Comparison of ENCODE assay signal across 14 cellular contexts in genomic region chr19:15381429-15381828, GRCh38. TPM values are rescaled to one million over a fixed set of nuclear protein-coding genes. Genes with fewer than 3 reads are reported as not detected.
A peak's percentile ranks its signal among the peaks of the same experiment; 100 is the strongest.
DNase-seq lines count a peak whose midpoint lies in the region; ATAC-seq and TF ChIP-seq lines count a peak whose summit lies in the region.
"Had no signal": no experiment of that assay in that cellular context is flagged by ENCODE, and none has a peak within 500 bp of the region (broad histone marks: within the 10 kb centered on the region; RNA-seq: fewer than 3 reads in every experiment).

No MANE protein-coding gene starts in this region.

- peaks cover 31% of the 10 kb centered on the region for H3K36me3 ChIP-seq in OCI-LY7 (ENCODE audit: insufficient read depth, low read length)
- peaks cover 0 to 12% (median 0%) of the 10 kb centered on the region in 4 donors for H3K36me3 ChIP-seq in sigmoid colon

- no peak for TF ChIP-seq EP300 in sigmoid colon (IDR thresholded peaks at IDR 0.05)

- H3K27ac Mint-ChIP-seq in activated CD4-positive, alpha-beta T cell treated with anti-CD3 and anti-CD28 coated beads, Interleukin-2, amount 10 ng/mL, durations not matched to agents 24 days and 14 days: peak overlapping the region; percentile 31
- no peak overlapping the region for H3K27ac Mint-ChIP-seq in activated CD4-positive, alpha-beta T cell treated with anti-CD3 and anti-CD28 coated beads, Interleukin-2, amount 10 ng/mL, durations not matched to agents 7 days and 5 days
- peak overlapping the region; percentile 97 to 99 for H3K27ac Mint-ChIP-seq in effector memory CD8-positive, alpha-beta T cell

- H3K4me3 ChIP-seq in OCI-LY7 (ENCODE audit: low read depth, low read length, poor library complexity, severe bottlenecking) (no peak overlapping the region), sigmoid colon (no peak overlapping the region)
- H3K4me3 ChIP-seq: lung had no signal

- no peaks in the 10 kb centered on the region for H3K27me3 ChIP-seq in sigmoid colon

- POLR2A ChIA-PET in activated CD4-positive, alpha-beta T cell treated with anti-CD3 and anti-CD28 coated beads, Interleukin-2, amount 10 ng/mL, durations not matched to agents 7 days and 5 days (lab: Charles Lee): no interaction called here
- POLR2A ChIA-PET in OCI-LY7 (lab: Charles Lee): no interaction called here

- CTCF ChIA-PET in activated CD4-positive, alpha-beta T cell treated with anti-CD3 and anti-CD28 coated beads, Interleukin-2, amount 10 ng/mL, durations not matched to agents 7 days and 5 days (lab: Charles Lee): no interaction called here
- CTCF ChIA-PET in OCI-LY7 (lab: Charles Lee; ENCODE audit: unreplicated experiment): no interaction called here

- ATAC-seq in effector memory CD8-positive, alpha-beta T cell (replicated peaks): no peak
- ATAC-seq in left lobe of liver: no peak

- H2AFZ ChIP-seq in OCI-LY7 (ENCODE audit: low read length): no peak overlapping the region

- H4K20me1 ChIP-seq in OCI-LY7 (ENCODE audit: insufficient read depth, low read length): peaks cover 13% of the 10 kb centered on the region

- H3K27ac ChIP-seq in OCI-LY7 (ENCODE audit: low read depth, low read length, poor library complexity, severe bottlenecking) (no peak overlapping the region), sigmoid colon (peak overlapping the region in 3 of 4 donors; percentile 89 to 99 (median 98))
- H3K27ac ChIP-seq: HL-60 had no signal

- peaks cover 32% of the 10 kb centered on the region for H3K4me1 ChIP-seq in OCI-LY7 (ENCODE audit: insufficient read depth, low read length, poor library complexity, severe bottlenecking)
- peaks cover 0 to 31% (median 27%) of the 10 kb centered on the region in 4 donors for H3K4me1 ChIP-seq in sigmoid colon

- BruUV-seq in OCI-LY7 (replicated peaks; lab: Mats Ljungman, UMichigan): no TSS peak

- H3K27me3 Mint-ChIP-seq in activated CD4-positive, alpha-beta T cell treated with anti-CD3 and anti-CD28 coated beads, Interleukin-2, amount 10 ng/mL, durations not matched to agents 24 days and 14 days: peaks cover 2% of the 10 kb centered on the region
- no peaks in the 10 kb centered on the region for H3K27me3 Mint-ChIP-seq in activated CD4-positive, alpha-beta T cell treated with anti-CD3 and anti-CD28 coated beads, Interleukin-2, amount 10 ng/mL, durations not matched to agents 7 days and 5 days
- no peaks in the 10 kb centered on the region for H3K27me3 Mint-ChIP-seq in effector memory CD8-positive, alpha-beta T cell

- peaks cover 33% of the 10 kb centered on the region for H3K4me1 Mint-ChIP-seq in activated CD4-positive, alpha-beta T cell treated with anti-CD3 and anti-CD28 coated beads, Interleukin-2, amount 10 ng/mL, durations not matched to agents 24 days and 14 days
- peaks cover 32% of the 10 kb centered on the region for H3K4me1 Mint-ChIP-seq in activated CD4-positive, alpha-beta T cell treated with anti-CD3 and anti-CD28 coated beads, Interleukin-2, amount 10 ng/mL, durations not matched to agents 7 days and 5 days
- H3K4me1 Mint-ChIP-seq in effector memory CD8-positive, alpha-beta T cell (ENCODE audit: low read depth in 2 of 2): peaks cover 19 to 32% of the 10 kb centered on the region in 2 donors

- H3K9me3 ChIP-seq in OCI-LY7 (ENCODE audit: low read length): no peaks in the 10 kb centered on the region
- no peaks in the 10 kb centered on the region for H3K9me3 ChIP-seq in sigmoid colon

- 73 to 81% methylated on average over 2 of the region's 2 CpGs for WGBS in sigmoid colon, 2 donors

- TF ChIP-seq CTCF in OCI-LY7 (conservative IDR thresholded peaks at IDR 0.05; ENCODE audit: low read length) (no peak), sigmoid colon (IDR thresholded peaks at IDR 0.05) (no peak)

- H3K36me3 Mint-ChIP-seq in activated CD4-positive, alpha-beta T cell treated with anti-CD3 and anti-CD28 coated beads, Interleukin-2, amount 10 ng/mL, durations not matched to agents 24 days and 14 days (ENCODE audit: low read depth): peaks cover 17% of the 10 kb centered on the region
- peaks cover 7% of the 10 kb centered on the region for H3K36me3 Mint-ChIP-seq in activated CD4-positive, alpha-beta T cell treated with anti-CD3 and anti-CD28 coated beads, Interleukin-2, amount 10 ng/mL, durations not matched to agents 7 days and 5 days (ENCODE audit: low read depth)
- peaks cover 43% of the 10 kb centered on the region for H3K36me3 Mint-ChIP-seq in effector memory CD8-positive, alpha-beta T cell (ENCODE audit: insufficient read depth)

- H3K9me2 ChIP-seq in OCI-LY7 (ENCODE audit: insufficient read depth, low read length): no peaks in the 10 kb centered on the region

- peaks cover 28% of the 10 kb centered on the region for H3K79me2 ChIP-seq in OCI-LY7 (ENCODE audit: insufficient read depth, low read depth, low read length)

- no peaks in the 10 kb centered on the region for H3K9me3 Mint-ChIP-seq in activated CD4-positive, alpha-beta T cell treated with anti-CD3 and anti-CD28 coated beads, Interleukin-2, amount 10 ng/mL, durations not matched to agents 24 days and 14 days
- no peaks in the 10 kb centered on the region for H3K9me3 Mint-ChIP-seq in activated CD4-positive, alpha-beta T cell treated with anti-CD3 and anti-CD28 coated beads, Interleukin-2, amount 10 ng/mL, durations not matched to agents 7 days and 5 days
- H3K9me3 Mint-ChIP-seq in effector memory CD8-positive, alpha-beta T cell: no peaks in the 10 kb centered on the region

- DNase-seq in activated CD4-positive, alpha-beta T cell treated with anti-CD3 and anti-CD28 coated beads, Interleukin-2, amount 10 ng/mL, durations not matched to agents 24 days and 14 days: no peak
- DNase-seq in activated CD4-positive, alpha-beta T cell treated with anti-CD3 and anti-CD28 coated beads, Interleukin-2, amount 10 ng/mL, durations not matched to agents 7 days and 5 days: no peak
- DNase-seq in OCI-LY7 (ENCODE audit: low spot score) (no peak), sigmoid colon (no peak), cerebellum (ENCODE audit: low spot score) (no peak), NCI-H226 (no peak), left lobe of liver (ENCODE audit: low spot score) (no peak)
- DNase-seq in effector memory CD8-positive, alpha-beta T cell: no peak
- DNase-seq: effector memory CD4-positive, alpha-beta T cell; MV-4-11; NCI-H510A; retina had no signal

- peak overlapping the region; percentile 84 for H3K4me2 ChIP-seq in OCI-LY7 (ENCODE audit: low read length)

- no peak for TF ChIP-seq POLR2A in sigmoid colon (IDR thresholded peaks at IDR 0.05)

- peak overlapping the region; percentile 19 for H3K4me3 Mint-ChIP-seq in activated CD4-positive, alpha-beta T cell treated with anti-CD3 and anti-CD28 coated beads, Interleukin-2, amount 10 ng/mL, durations not matched to agents 24 days and 14 days
- H3K4me3 Mint-ChIP-seq in activated CD4-positive, alpha-beta T cell treated with anti-CD3 and anti-CD28 coated beads, Interleukin-2, amount 10 ng/mL, durations not matched to agents 7 days and 5 days: no peak overlapping the region
- peak overlapping the region; percentile 89 to 97 for H3K4me3 Mint-ChIP-seq in effector memory CD8-positive, alpha-beta T cell

- intact Hi-C loops in activated CD4-positive, alpha-beta T cell treated with anti-CD3 and anti-CD28 coated beads, Interleukin-2, amount 10 ng/mL, durations not matched to agents 24 days and 14 days (cut with micrococcal nuclease): no loop called here
- intact Hi-C loops in OCI-LY7 (cut with micrococcal nuclease; ENCODE audit: unreplicated experiment) (no loop called here), sigmoid colon (cut with DNase I) (no loop called here)

RNA-seq across cellular contexts. Expression of gene AKAP8, which starts 1.8 kb away (rescaled TPM):
- 55.4 and 56.2 TPM in 2 replicates for total RNA-seq in activated CD4-positive, alpha-beta T cell treated with anti-CD3 and anti-CD28 coated beads, Interleukin-2, amount 10 ng/mL, durations not matched to agents 24 days and 14 days
- 10 to 100 TPM; 54.5 to 57.1 TPM for total RNA-seq in activated CD4-positive, alpha-beta T cell treated with anti-CD3 and anti-CD28 coated beads, Interleukin-2, amount 10 ng/mL, durations not matched to agents 7 days and 5 days
- total RNA-seq in OCI-LY7 (2014; rRNA removed; shearing (Covaris generic)): 22.2 and 26.4 TPM in 2 replicates
- total RNA-seq in OCI-LY7 (2022) (51.3 and 52.3 TPM in 2 replicates), sigmoid colon (10 to 100 TPM; 15.0 to 43.8 (median 21.4) TPM), cerebellum (14.0 TPM), left lobe of liver (24.7 TPM)
- polyA plus RNA-seq in sigmoid colon: 10 to 100 TPM; 11.4 to 19.8 (median 11.6) TPM

RNA-seq across cellular contexts. Expression of gene AKAP8L, which starts 37.4 kb away (rescaled TPM):
- 76.8 and 80.1 TPM in 2 replicates for total RNA-seq in activated CD4-positive, alpha-beta T cell treated with anti-CD3 and anti-CD28 coated beads, Interleukin-2, amount 10 ng/mL, durations not matched to agents 24 days and 14 days
- total RNA-seq in activated CD4-positive, alpha-beta T cell treated with anti-CD3 and anti-CD28 coated beads, Interleukin-2, amount 10 ng/mL, durations not matched to agents 7 days and 5 days: 10 to 100 TPM; 84.3 to 96.7 TPM
- total RNA-seq in OCI-LY7 (2014; rRNA removed; shearing (Covaris generic)): 119 and 122 TPM in 2 replicates
- total RNA-seq in OCI-LY7 (2022): 124 and 143 TPM in 2 replicates
- total RNA-seq in sigmoid colon: 100 to 1,000 TPM in 2 of 4 donors, 10 to 100 TPM in 2; 90.5 to 145 (median 101) TPM
- polyA plus RNA-seq in sigmoid colon: 10 to 100 TPM; 15.0 to 67.5 (median 22.8) TPM
- total RNA-seq in cerebellum: 98.3 TPM
- total RNA-seq in left lobe of liver: 64.5 TPM

RNA-seq across cellular contexts. Expression of gene BRD4, which starts 49.1 kb away (rescaled TPM):
- total RNA-seq in activated CD4-positive, alpha-beta T cell treated with anti-CD3 and anti-CD28 coated beads, Interleukin-2, amount 10 ng/mL, durations not matched to agents 24 days and 14 days: 109 TPM in 2 replicates
- 100 to 1,000 TPM; 114 to 115 TPM for total RNA-seq in activated CD4-positive, alpha-beta T cell treated with anti-CD3 and anti-CD28 coated beads, Interleukin-2, amount 10 ng/mL, durations not matched to agents 7 days and 5 days
- total RNA-seq in OCI-LY7 (2014; rRNA removed; shearing (Covaris generic)): 22.6 and 33.6 TPM in 2 replicates
- total RNA-seq in OCI-LY7 (2022) (143 and 157 TPM in 2 replicates), sigmoid colon (10 to 100 TPM; 15.0 to 43.8 (median 21.4) TPM), cerebellum (23.5 TPM), left lobe of liver (46.1 TPM)
- 10 to 100 TPM in 2 of 3 donors, 1 to 10 TPM in 1; 9.0 to 42.1 (median 13.6) TPM for polyA plus RNA-seq in sigmoid colon
